Comparison of ENCODE assay signal across 1 cellular context in the genomic region with DNA sequence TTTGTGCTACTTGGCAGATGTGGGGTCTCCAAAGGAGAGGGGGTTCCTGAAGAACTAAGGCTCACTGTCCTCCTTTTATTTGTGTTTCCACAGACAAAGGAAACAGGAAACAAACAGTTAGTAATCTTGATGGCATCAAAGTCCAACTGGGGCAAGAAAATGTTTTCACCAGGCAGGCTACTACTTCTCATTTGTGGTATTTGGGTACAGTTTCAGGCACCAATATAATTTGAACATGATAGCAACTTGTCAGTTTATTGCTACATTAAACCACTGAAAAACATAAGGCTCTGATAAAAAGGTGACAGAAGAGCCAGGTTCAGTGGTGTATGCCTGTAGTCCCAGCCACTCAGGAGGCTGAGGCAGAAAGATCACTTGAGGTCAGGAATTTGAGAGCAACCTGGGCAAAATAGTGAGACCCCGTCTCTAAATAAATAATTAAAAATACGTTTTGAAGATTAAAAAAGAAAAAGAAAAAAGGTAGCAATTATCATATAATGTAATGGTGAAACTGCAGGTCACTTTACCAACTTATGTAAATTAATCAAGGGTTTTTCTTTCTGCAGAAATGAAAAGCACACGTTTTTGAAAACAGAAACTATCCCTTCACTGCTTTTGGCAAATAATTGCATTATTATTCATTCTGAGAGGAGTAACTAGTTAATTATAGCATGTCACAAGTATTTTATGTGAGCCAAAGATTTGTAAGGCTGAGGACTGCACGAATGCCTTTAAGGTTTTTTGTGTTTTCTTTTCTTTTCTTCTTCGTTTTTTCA.
TF ChIP-seq lines count a peak whose summit lies in the region.

No MANE protein-coding gene starts in this region.

TF ChIP-seq in GM12878, 131 proteins besides CTCF, POLR2A, EP300 and RAD21 (continued from another document):
- TF ChIP-seq, protein P1, sequence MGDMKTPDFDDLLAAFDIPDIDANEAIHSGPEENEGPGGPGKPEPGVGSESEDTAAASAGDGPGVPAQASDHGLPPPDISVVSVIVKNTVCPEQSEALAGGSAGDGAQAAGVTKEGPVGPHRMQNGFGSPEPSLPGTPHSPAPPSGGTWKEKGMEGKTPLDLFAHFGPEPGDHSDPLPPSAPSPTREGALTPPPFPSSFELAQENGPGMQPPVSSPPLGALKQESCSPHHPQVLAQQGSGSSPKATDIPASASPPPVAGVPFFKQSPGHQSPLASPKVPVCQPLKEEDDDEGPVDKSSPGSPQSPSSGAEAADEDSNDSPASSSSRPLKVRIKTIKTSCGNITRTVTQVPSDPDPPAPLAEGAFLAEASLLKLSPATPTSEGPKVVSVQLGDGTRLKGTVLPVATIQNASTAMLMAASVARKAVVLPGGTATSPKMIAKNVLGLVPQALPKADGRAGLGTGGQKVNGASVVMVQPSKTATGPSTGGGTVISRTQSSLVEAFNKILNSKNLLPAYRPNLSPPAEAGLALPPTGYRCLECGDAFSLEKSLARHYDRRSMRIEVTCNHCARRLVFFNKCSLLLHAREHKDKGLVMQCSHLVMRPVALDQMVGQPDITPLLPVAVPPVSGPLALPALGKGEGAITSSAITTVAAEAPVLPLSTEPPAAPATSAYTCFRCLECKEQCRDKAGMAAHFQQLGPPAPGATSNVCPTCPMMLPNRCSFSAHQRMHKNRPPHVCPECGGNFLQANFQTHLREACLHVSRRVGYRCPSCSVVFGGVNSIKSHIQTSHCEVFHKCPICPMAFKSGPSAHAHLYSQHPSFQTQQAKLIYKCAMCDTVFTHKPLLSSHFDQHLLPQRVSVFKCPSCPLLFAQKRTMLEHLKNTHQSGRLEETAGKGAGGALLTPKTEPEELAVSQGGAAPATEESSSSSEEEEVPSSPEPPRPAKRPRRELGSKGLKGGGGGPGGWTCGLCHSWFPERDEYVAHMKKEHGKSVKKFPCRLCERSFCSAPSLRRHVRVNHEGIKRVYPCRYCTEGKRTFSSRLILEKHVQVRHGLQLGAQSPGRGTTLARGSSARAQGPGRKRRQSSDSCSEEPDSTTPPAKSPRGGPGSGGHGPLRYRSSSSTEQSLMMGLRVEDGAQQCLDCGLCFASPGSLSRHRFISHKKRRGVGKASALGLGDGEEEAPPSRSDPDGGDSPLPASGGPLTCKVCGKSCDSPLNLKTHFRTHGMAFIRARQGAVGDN (IDR thresholded peaks at IDR 0.05): no peak
- TF ChIP-seq MYC (IDR thresholded peaks at IDR 0.05; ENCODE audit: insufficient read depth, insufficient read length, insufficient replicate concordance, low read length, severe bottlenecking) (no peak), RELA (IDR thresholded peaks at IDR 0.05; ENCODE audit: borderline replicate concordance, partially characterized antibody) (no peak), PAX8 (IDR thresholded peaks at IDR 0.05) (no peak), NR2C1 (IDR thresholded peaks at IDR 0.05) (no peak), ZZZ3 (IDR thresholded peaks at IDR 0.05; ENCODE audit: control insufficient read depth, insufficient read length, low read depth) (no peak), RFX5 (IDR thresholded peaks at IDR 0.05; ENCODE audit: low read depth, low read length) (no peak), TAF1 (IDR thresholded peaks at IDR 0.05; ENCODE audit: borderline replicate concordance, low read depth, low read length) (no peak), JUNB (IDR thresholded peaks at IDR 0.05) (peak; percentile 64), KLF5 (IDR thresholded peaks at IDR 0.05; ENCODE audit: partially characterized antibody) (no peak), GABPA (IDR thresholded peaks at IDR 0.05; ENCODE audit: low read depth) (no peak), TARDBP (IDR thresholded peaks at IDR 0.05; ENCODE audit: borderline replicate concordance) (no peak), NFIC (IDR thresholded peaks at IDR 0.05; ENCODE audit: low read depth, low read length) (peak; percentile 63), ZBED1 (IDR thresholded peaks at IDR 0.05; ENCODE audit: borderline replicate concordance) (no peak), SIX5 (IDR thresholded peaks at IDR 0.05; ENCODE audit: low read depth, low read length, severe bottlenecking) (no peak), TCF12 (IDR thresholded peaks at IDR 0.05; ENCODE audit: low read depth, low read length) (no peak), SP1 (IDR thresholded peaks at IDR 0.05; ENCODE audit: low read depth, low read length) (no peak), DPF2 (IDR thresholded peaks at IDR 0.05) (no peak), ZNF622 (IDR thresholded peaks at IDR 0.05) (no peak), NRF1 (conservative IDR thresholded peaks at IDR 0.05; ENCODE audit: low read depth, low read length) (no peak), SREBF1 (IDR thresholded peaks at IDR 0.05; ENCODE audit: low read length) (no peak), PML (IDR thresholded peaks at IDR 0.05; ENCODE audit: low read length) (no peak)
- TF ChIP-seq, protein P2, sequence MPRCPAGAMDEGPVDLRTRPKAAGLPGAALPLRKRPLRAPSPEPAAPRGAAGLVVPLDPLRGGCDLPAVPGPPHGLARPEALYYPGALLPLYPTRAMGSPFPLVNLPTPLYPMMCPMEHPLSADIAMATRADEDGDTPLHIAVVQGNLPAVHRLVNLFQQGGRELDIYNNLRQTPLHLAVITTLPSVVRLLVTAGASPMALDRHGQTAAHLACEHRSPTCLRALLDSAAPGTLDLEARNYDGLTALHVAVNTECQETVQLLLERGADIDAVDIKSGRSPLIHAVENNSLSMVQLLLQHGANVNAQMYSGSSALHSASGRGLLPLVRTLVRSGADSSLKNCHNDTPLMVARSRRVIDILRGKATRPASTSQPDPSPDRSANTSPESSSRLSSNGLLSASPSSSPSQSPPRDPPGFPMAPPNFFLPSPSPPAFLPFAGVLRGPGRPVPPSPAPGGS (IDR thresholded peaks at IDR 0.05; ENCODE audit: borderline replicate concordance, insufficient read depth, low read depth, low read length, poor library complexity, severe bottlenecking): no peak
- TF ChIP-seq, protein P3, sequence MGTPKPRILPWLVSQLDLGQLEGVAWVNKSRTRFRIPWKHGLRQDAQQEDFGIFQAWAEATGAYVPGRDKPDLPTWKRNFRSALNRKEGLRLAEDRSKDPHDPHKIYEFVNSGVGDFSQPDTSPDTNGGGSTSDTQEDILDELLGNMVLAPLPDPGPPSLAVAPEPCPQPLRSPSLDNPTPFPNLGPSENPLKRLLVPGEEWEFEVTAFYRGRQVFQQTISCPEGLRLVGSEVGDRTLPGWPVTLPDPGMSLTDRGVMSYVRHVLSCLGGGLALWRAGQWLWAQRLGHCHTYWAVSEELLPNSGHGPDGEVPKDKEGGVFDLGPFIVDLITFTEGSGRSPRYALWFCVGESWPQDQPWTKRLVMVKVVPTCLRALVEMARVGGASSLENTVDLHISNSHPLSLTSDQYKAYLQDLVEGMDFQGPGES (IDR thresholded peaks at IDR 0.05): no peak
